Comparison of ENCODE assay signal across 8 cellular contexts in the genomic region with DNA sequence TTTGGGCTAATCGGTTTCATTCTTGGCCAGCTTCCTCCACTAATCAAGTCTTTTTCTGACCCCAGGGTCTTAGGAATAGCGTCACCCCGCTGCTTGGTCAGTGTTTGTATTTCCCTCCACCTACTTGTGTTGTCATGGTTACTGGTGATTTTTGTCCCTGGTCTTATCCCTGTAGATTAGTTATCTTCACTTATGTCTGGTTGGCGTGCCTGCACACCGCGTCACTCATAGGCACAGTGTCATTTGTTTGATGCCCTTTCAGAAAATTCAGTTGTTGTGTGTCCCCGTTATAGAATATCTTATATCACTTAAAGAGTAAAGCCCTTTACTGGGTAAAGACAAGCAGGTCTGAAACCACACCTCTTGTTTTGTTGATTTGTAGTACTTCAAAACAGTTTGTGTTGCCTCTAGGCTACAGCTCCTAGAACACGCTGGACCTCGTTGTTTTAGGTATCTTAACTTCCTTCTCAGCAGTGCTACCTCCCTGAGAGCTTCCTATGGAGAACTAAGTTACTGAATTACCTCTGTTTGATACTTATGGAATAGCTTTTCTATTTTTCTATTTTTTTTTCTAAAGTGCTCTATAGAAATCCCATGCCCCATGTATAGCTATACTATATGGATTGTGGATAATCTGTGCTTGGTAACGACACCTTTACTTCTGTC. TPM values are rescaled to one million over a fixed set of nuclear protein-coding genes. Genes with fewer than 3 reads are reported as not detected.
DNase-seq lines count a peak whose midpoint lies in the region; ATAC-seq, FAIRE-seq and TF ChIP-seq lines count a peak whose summit lies in the region.

No MANE protein-coding gene starts in this region.

- DNase-seq in CD4-positive, alpha-beta memory T cell: peak in 1 of 5 donors; percentile 8
- DNase-seq in RPMI7951 (ENCODE audit: low read depth) (peak; percentile 75), suprapubic skin (ENCODE audit: low spot score in 2 of 2) (no peak), D721Med (ENCODE audit: insufficient read length, low spot score) (no peak), 8988T (no peak)

- 8% methylated on average over 10 of the region's 10 CpGs for WGBS in liver
- WGBS in suprapubic skin: 7% methylated on average over 10 of the region's 10 CpGs

- POLR2A ChIA-PET in CD4-positive, alpha-beta memory T cell (lab: Charles Lee; ENCODE audit: partially characterized antibody): interaction anchor here (1.0 to 2.0 kb wide), 6 partner anchors 8 to 1235 kb away, joined by 3 to 8 read pairs (median 4); a partner anchor contains a TSS

- H3K4me1 Mint-ChIP-seq in CD4-positive, alpha-beta memory T cell: peaks cover 16 to 41% (median 28%) of the 10 kb centered on the region in 4 donors

- TF ChIP-seq EP300 in suprapubic skin (IDR thresholded peaks at IDR 0.05): no peak

- CTCF ChIA-PET in CD4-positive, alpha-beta memory T cell (lab: Charles Lee; ENCODE audit: partially characterized antibody): interaction anchor here (1.4 kb wide), 1 partner anchor 369 kb away, joined by 3 read pairs; no protein-coding TSS in a partner anchor

- TF ChIP-seq CTCF in liver (IDR thresholded peaks at IDR 0.05; ENCODE audit: low read depth, low read length, missing input control) (no peak), suprapubic skin (IDR thresholded peaks at IDR 0.05) (no peak), D721Med (IDR thresholded peaks at IDR 0.05; ENCODE audit: insufficient read depth, missing control alignments) (no peak)

- no peak for TF ChIP-seq RAD21 in liver (IDR thresholded peaks at IDR 0.05)

- H3K4me3 Mint-ChIP-seq in CD4-positive, alpha-beta memory T cell: peak overlapping the region; percentile 91 to 97 (median 92)

- no peak for TF ChIP-seq POLR2A in suprapubic skin (IDR thresholded peaks at IDR 0.05)

- H3K36me3 ChIP-seq in CD4-positive, alpha-beta memory T cell (ENCODE audit: insufficient read depth, low read length): no peaks in the 10 kb centered on the region
- H3K36me3 ChIP-seq in liver (ENCODE audit: control insufficient read depth in 4 of 4, insufficient read depth in 3 of 4, low read depth in 1 of 4, low read length in 3 of 4) (no peaks in the 10 kb centered on the region), suprapubic skin (no peaks in the 10 kb centered on the region)

- no peaks in the 10 kb centered on the region for H3K27me3 Mint-ChIP-seq in CD4-positive, alpha-beta memory T cell

- peaks cover 0 to 10% of the 10 kb centered on the region in 2 donors for H3K36me3 Mint-ChIP-seq in CD4-positive, alpha-beta memory T cell

- no peaks in the 10 kb centered on the region for H3K9me3 ChIP-seq in CD4-positive, alpha-beta memory T cell (ENCODE audit: control insufficient read depth in 1 of 2, low read length in 2 of 2)
- H3K9me3 ChIP-seq in liver (ENCODE audit: control insufficient read depth in 4 of 4, low read length in 3 of 4) (no peaks in the 10 kb centered on the region), suprapubic skin (no peaks in the 10 kb centered on the region)

- peak overlapping the region; percentile 82 for H3K27ac ChIP-seq in CD4-positive, alpha-beta memory T cell (ENCODE audit: low read depth, low read length)
- peak overlapping the region; percentile 76 for H3K27ac ChIP-seq in cingulate gyrus (ENCODE audit: low read depth, low read length)
- peak overlapping the region; percentile 95 to 97 for H3K27ac ChIP-seq in liver (ENCODE audit: low read depth in 1 of 2, low read length in 2 of 2)
- no peak overlapping the region for H3K27ac ChIP-seq in suprapubic skin

- H3K9ac ChIP-seq in liver (ENCODE audit: low read depth in 1 of 2, low read length in 2 of 2): peak overlapping the region; percentile 84 to 92

- no peaks in the 10 kb centered on the region for H3K9me3 Mint-ChIP-seq in CD4-positive, alpha-beta memory T cell

- H3K4me3 ChIP-seq in CD4-positive, alpha-beta memory T cell (ENCODE audit: low read length in 2 of 2): peak overlapping the region; percentile 79 to 90
- H3K4me3 ChIP-seq in liver (ENCODE audit: low read depth in 1 of 3, low read length in 3 of 3): peak overlapping the region; percentile 74 to 98 (median 86)
- peak overlapping the region; percentile 99 for H3K4me3 ChIP-seq in suprapubic skin

- ATAC-seq in HG02571 (IDR thresholded peaks at IDR 0.05; ENCODE audit: unreplicated experiment): peak; percentile 5

- intact Hi-C loops in CD4-positive, alpha-beta memory T cell (cut with micrococcal nuclease): loop anchor here (5.0 to 10.0 kb wide), 3 partner anchors 392 to 1515 kb away; a partner anchor contains a TSS

- peaks cover 25% of the 10 kb centered on the region for H3K4me1 ChIP-seq in CD4-positive, alpha-beta memory T cell (ENCODE audit: insufficient read depth, low read length)
- H3K4me1 ChIP-seq in liver (ENCODE audit: control insufficient read depth in 4 of 4, insufficient read depth in 4 of 4, low read length in 3 of 4): peaks cover 2 to 20% (median 12%) of the 10 kb centered on the region in 4 donors
- peaks cover 12% of the 10 kb centered on the region for H3K4me1 ChIP-seq in suprapubic skin

- FAIRE-seq in D721Med (lab: Jason Lieb, UNC): no peak

- peak overlapping the region; percentile 79 to 90 (median 87) for H3K27ac Mint-ChIP-seq in CD4-positive, alpha-beta memory T cell

- H3K27me3 ChIP-seq in CD4-positive, alpha-beta memory T cell (ENCODE audit: insufficient read depth, low read length): no peaks in the 10 kb centered on the region
- H3K27me3 ChIP-seq in liver (ENCODE audit: control insufficient read depth in 4 of 4, insufficient read depth in 4 of 4, low read length in 3 of 4) (no peaks in the 10 kb centered on the region), suprapubic skin (no peaks in the 10 kb centered on the region)

TF ChIP-seq in liver, 16 proteins besides CTCF, POLR2A, EP300 and RAD21:
- no peak for TF ChIP-seq JUND (IDR thresholded peaks at IDR 0.05)
- peak in 1 of 2 donors; percentile 11 for TF ChIP-seq HNF4A (conservative IDR thresholded peaks at IDR 0.05)
- TF ChIP-seq NR2F2 (IDR thresholded peaks at IDR 0.05): peak; percentile 51

RNA-seq across cellular contexts. Expression of a gene that starts 0.9 kb away (rescaled TPM):
- total RNA-seq in CD4-positive, alpha-beta memory T cell: 10 to 100 TPM; 28.2 to 33.7 TPM
- 1 to 10 TPM; 1.9 to 5.9 TPM for polyA plus RNA-seq in CD4-positive, alpha-beta memory T cell
- total RNA-seq in RPMI7951 (2014; rRNA removed; shearing (Covaris generic)): 11.2 and 18.2 TPM in 2 replicates
- total RNA-seq in liver (10 to 100 TPM; 13.3 to 31.6 TPM), suprapubic skin (10 to 100 TPM; 28.4 to 90.7 (median 30.8) TPM)
- 1 to 10 TPM; 4.0 to 6.0 TPM for polyA plus RNA-seq in liver

RNA-seq across cellular contexts. Expression of a gene that starts 7.7 kb away (rescaled TPM):
- 1 to 10 TPM; 3.9 to 4.2 TPM for total RNA-seq in CD4-positive, alpha-beta memory T cell
- 1 to 10 TPM; 6.8 to 7.1 TPM for polyA plus RNA-seq in CD4-positive, alpha-beta memory T cell
- 266 and 294 TPM in 2 replicates for total RNA-seq in RPMI7951 (2014; rRNA removed; shearing (Covaris generic))
- total RNA-seq in liver (10 to 100 TPM in 1 of 2 donors, 1 to 10 TPM in 1; 1.1 to 35.0 TPM), suprapubic skin (10 to 100 TPM in 2 of 4 donors, 1 to 10 TPM in 2; 4.1 to 13.3 (median 7.6) TPM)
- 1 to 10 TPM; 3.1 to 4.2 TPM for polyA plus RNA-seq in liver
